22 cellular contexts compared by ENCODE assay signal in the genomic region with DNA sequence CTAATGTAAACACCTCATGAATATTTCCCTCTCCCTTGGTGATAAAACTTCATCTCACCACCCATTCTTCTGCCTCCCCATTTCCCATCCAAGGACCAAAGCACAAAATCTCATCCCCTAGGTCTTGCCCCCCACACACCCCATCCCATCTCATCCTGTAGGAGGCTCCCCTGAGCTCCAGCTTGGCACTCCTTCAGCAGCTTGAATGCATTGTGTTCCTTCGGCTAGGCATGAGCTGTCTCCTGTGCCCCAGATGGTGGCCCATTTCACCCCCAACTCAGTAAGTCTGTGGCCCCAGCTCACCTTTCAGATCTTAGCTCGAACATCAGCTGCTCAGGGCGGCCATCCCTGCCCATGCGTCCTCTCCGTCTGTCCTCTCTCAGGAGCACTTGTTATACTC.
"Had no signal": no experiment of that assay in that cellular context is flagged by ENCODE, and none has a peak within 500 bp of the region (broad histone marks: within the 10 kb centered on the region; RNA-seq: fewer than 3 reads in every experiment).

No MANE protein-coding gene starts in this region.

- H3K27ac ChIP-seq: breast epithelium had no signal

- H3K9me3 Mint-ChIP-seq: activated CD4-positive, alpha-beta memory T cell treated with anti-CD3 and anti-CD28 coated beads for 36 hours; activated CD4-positive, alpha-beta T cell treated with anti-CD3 and anti-CD28 coated beads, Interleukin-2, amount 10 ng/mL, durations not matched to agents 7 days and 5 days; activated naive CD8-positive, alpha-beta T cell treated with anti-CD3 and anti-CD28 coated beads for 36 hours; activated T-cell treated with anti-CD3 and anti-CD28 coated beads, Interleukin-2, amount 50 U/mL, for 4 hours had no signal

- H3K27me3 Mint-ChIP-seq: activated CD4-positive, alpha-beta T cell treated with anti-CD3 and anti-CD28 coated beads, Interleukin-2, amount 10 ng/mL, durations not matched to agents 7 days and 5 days; T-helper 17 cell had no signal

- H3K27ac Mint-ChIP-seq: activated CD4-positive, alpha-beta memory T cell treated with anti-CD3 and anti-CD28 coated beads for 36 hours; activated CD4-positive, alpha-beta T cell treated with anti-CD3 and anti-CD28 coated beads, Interleukin-2, amount 10 ng/mL, durations not matched to agents 7 days and 5 days; activated naive CD8-positive, alpha-beta T cell treated with anti-CD3 and anti-CD28 coated beads for 36 hours; T-helper 17 cell had no signal

- ATAC-seq: activated T-cell treated with anti-CD3 and anti-CD28 coated beads, Interleukin-2, amount 50 U/mL, for 4 hours; PC-3; T-helper 17 cell had no signal

- H3K4me3 Mint-ChIP-seq: activated CD4-positive, alpha-beta memory T cell treated with anti-CD3 and anti-CD28 coated beads for 36 hours; activated CD4-positive, alpha-beta T cell treated with anti-CD3 and anti-CD28 coated beads, Interleukin-2, amount 10 ng/mL, durations not matched to agents 7 days and 5 days; activated naive CD8-positive, alpha-beta T cell treated with anti-CD3 and anti-CD28 coated beads for 36 hours; activated T-cell treated with anti-CD3 and anti-CD28 coated beads, Interleukin-2, amount 50 U/mL, for 4 hours; T-helper 17 cell had no signal

- H3K36me3 Mint-ChIP-seq: activated CD4-positive, alpha-beta memory T cell treated with anti-CD3 and anti-CD28 coated beads for 36 hours; activated naive CD8-positive, alpha-beta T cell treated with anti-CD3 and anti-CD28 coated beads for 36 hours had no signal

- H3K36me3 ChIP-seq: breast epithelium had no signal

- DNase-seq: activated CD4-positive, alpha-beta memory T cell treated with anti-CD3 and anti-CD28 coated beads for 36 hours; activated CD4-positive, alpha-beta T cell treated with anti-CD3 and anti-CD28 coated beads, Interleukin-2, amount 10 ng/mL, durations not matched to agents 7 days and 5 days; activated CD4-positive, CD25-positive, alpha-beta regulatory T cell; activated CD8-positive, alpha-beta memory T cell treated with anti-CD3 and anti-CD28 coated beads for 24 hours; activated effector memory CD4-positive, alpha-beta T cell treated with anti-CD3 and anti-CD28 coated beads, Interleukin-2, amount 50 U/mL, for 16 hours; activated naive CD4-positive, alpha-beta T cell treated with Interleukin-2 at 50 U/mL for 16 hours; activated naive CD8-positive, alpha-beta T cell treated with anti-CD3 and anti-CD28 coated beads for 36 hours; activated T-cell treated with anti-CD3 and anti-CD28 coated beads, Interleukin-2, amount 50 U/mL, for 4 hours; anterior cingulate cortex; caudate nucleus; Kasumi-1; NCI-H1048; NCI-H146; NCI-H187 treated with DMSO at 0.1 percent for 48 hours; NCI-H2081 treated with DMSO at 0.1 percent for 48 hours; NCI-H446; NCI-H524; PC-3; SHP77 treated with DMSO at 0.1 percent for 48 hours; T-helper 17 cell; T-helper 9 cell had no signal

- H3K4me1 ChIP-seq: breast epithelium had no signal

- H3K9me3 ChIP-seq: breast epithelium had no signal

- H3K27me3 ChIP-seq: breast epithelium had no signal

- H3K4me3 ChIP-seq: breast epithelium had no signal

- H3K4me1 Mint-ChIP-seq: activated CD4-positive, alpha-beta T cell treated with anti-CD3 and anti-CD28 coated beads, Interleukin-2, amount 10 ng/mL, durations not matched to agents 7 days and 5 days; activated naive CD8-positive, alpha-beta T cell treated with anti-CD3 and anti-CD28 coated beads for 36 hours; T-helper 17 cell had no signal
